10 cellular contexts compared by ENCODE assay signal in the genomic region with DNA sequence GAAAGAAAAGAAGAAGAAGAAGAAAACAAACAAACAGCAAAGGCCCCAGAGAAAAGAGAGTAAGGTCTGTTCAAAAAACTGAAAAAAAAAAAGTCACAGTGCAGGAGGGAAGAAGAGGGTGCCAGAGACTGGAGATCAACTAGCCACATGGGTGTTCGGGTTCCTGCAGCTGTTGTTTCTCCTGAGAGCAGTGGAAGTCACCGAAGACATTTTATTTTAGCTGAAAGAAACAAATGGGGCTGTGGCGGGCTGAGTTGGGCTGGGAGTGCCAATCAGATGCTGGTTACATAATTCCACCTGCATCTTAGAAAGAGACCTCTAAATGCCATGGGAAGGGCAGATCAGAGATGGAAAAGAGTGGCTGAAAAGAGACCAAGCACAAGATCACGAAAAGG. TPM values are rescaled to one million over a fixed set of nuclear protein-coding genes. Genes with fewer than 3 reads are reported as not detected.
DNase-seq lines count a peak whose midpoint lies in the region; ATAC-seq, FAIRE-seq and TF ChIP-seq lines count a peak whose summit lies in the region.
"Had no signal": no experiment of that assay in that cellular context is flagged by ENCODE, and none has a peak within 500 bp of the region (broad histone marks: within the 10 kb centered on the region; RNA-seq: fewer than 3 reads in every experiment).

No MANE protein-coding gene starts in this region.

- H2AK5ac ChIP-seq in trophoblast cell (ENCODE audit: low read length): no peak overlapping the region

- no peak overlapping the region for H4K12ac ChIP-seq in trophoblast cell (ENCODE audit: low read depth, low read length)

- peaks cover 95% of the 10 kb centered on the region for H3K4me1 ChIP-seq in BLaER1
- H3K4me1 ChIP-seq in endothelial cell of umbilical vein (ENCODE audit: control insufficient read depth, extremely low read depth, insufficient read depth, low read length): peaks cover 41% of the 10 kb centered on the region
- peaks cover 61 to 74% of the 10 kb centered on the region in 2 experiments for H3K4me1 ChIP-seq in trophoblast cell (ENCODE audit: control insufficient read depth in 1 of 2, insufficient read depth in 2 of 2, low read length in 2 of 2)

- H3K27ac ChIP-seq in BLaER1: peak overlapping the region; percentile 82
- peak overlapping the region; percentile 95 for H3K27ac ChIP-seq in RWPE1
- no peak overlapping the region for H3K27ac ChIP-seq in endothelial cell of umbilical vein (ENCODE audit: insufficient read depth, low read depth, low read length)
- H3K27ac ChIP-seq in trophoblast cell (ENCODE audit: low read depth, low read length): no peak overlapping the region

- peak; percentile 56 for FAIRE-seq in endothelial cell of umbilical vein (lab: Jason Lieb, UNC)

- H2BK120ac ChIP-seq in trophoblast cell (ENCODE audit: insufficient read depth, low read length, poor library complexity): no peak overlapping the region

- TF ChIP-seq POLR2A in endothelial cell of umbilical vein (IDR thresholded peaks at IDR 0.05; ENCODE audit: low read depth, low read length): no peak

- no peak overlapping the region for H3K18ac ChIP-seq in trophoblast cell (ENCODE audit: low read length)

- no CpG with 5 or more reads among the region's 4 CpGs for WGBS in trophoblast cell (ENCODE audit: extremely low coverage, insufficient coverage, insufficient read length)

- no peak overlapping the region for H2BK12ac ChIP-seq in trophoblast cell (ENCODE audit: low read length)

- no peak overlapping the region for H3K23ac ChIP-seq in trophoblast cell (ENCODE audit: low read length)

- no peak overlapping the region; the same call in 1 of the 2 replicates for H3K4me3 ChIP-seq in BLaER1
- no peak overlapping the region for H3K4me3 ChIP-seq in endothelial cell of umbilical vein (replicated peaks in 1 of 3; ENCODE audit: insufficient read depth in 1 of 3, low read depth in 1 of 3, low read length in 3 of 3)
- no peak overlapping the region for H3K4me3 ChIP-seq in trophoblast cell (ENCODE audit: low read depth, low read length)

- H4K20me1 ChIP-seq in BLaER1 (peaks cover 20% of the 10 kb centered on the region; the same call in 1 of the 2 replicates), endothelial cell of umbilical vein (replicated peaks; ENCODE audit: control insufficient read depth, extremely low read depth, insufficient read depth, low read length) (peaks cover 2% of the 10 kb centered on the region)

- no TSS peak for BruUV-seq in endothelial cell of umbilical vein (replicated peaks; lab: Mats Ljungman, UMichigan)

- ATAC-seq in HG03045 (IDR thresholded peaks at IDR 0.05; ENCODE audit: unreplicated experiment): no peak
- no peak for ATAC-seq in HG03457 (IDR thresholded peaks at IDR 0.05; ENCODE audit: unreplicated experiment)

- intact Hi-C loops in endothelial cell of umbilical vein (cut with micrococcal nuclease): no loop called here

- no peak overlapping the region for H2BK5ac ChIP-seq in trophoblast cell (ENCODE audit: low read depth, low read length, poor library complexity)

- H3K79me2 ChIP-seq in endothelial cell of umbilical vein (ENCODE audit: control insufficient read depth, insufficient read depth, low read length): peaks cover 99% of the 10 kb centered on the region
- peaks cover 55% of the 10 kb centered on the region for H3K79me2 ChIP-seq in trophoblast cell (ENCODE audit: control insufficient read depth, insufficient read depth, low read length, poor library complexity)

- DNase-seq in RWPE1 (ENCODE audit: low spot score) (no peak), endothelial cell of umbilical vein (ENCODE audit: low read depth, low spot score) (no peak), trophoblast cell (no peak), KG1 (lab: John Stamatoyannopoulos, UW) (no peak), HT-29 (ENCODE audit: low spot score) (no peak)
- DNase-seq: activated CD4-positive, alpha-beta T cell treated with anti-CD3 and anti-CD28 coated beads, Interleukin-2, amount 50 U/mL, for 4 hours; amniotic stem cell had no signal

- H3K4ac ChIP-seq in trophoblast cell (ENCODE audit: low read depth, low read length): peak overlapping the region; percentile 71

- POLR2A ChIA-PET in RWPE1 (lab: Yijun Ruan, JAX; ENCODE audit: low non-redundant PET) (no interaction called here), endothelial cell of umbilical vein (lab: Charles Lee) (no interaction called here)

- CTCF ChIA-PET in RWPE1 (lab: Yijun Ruan, JAX): interaction anchor here (0.6 kb wide), 1 partner anchor 12 kb away, joined by 5 read pairs; no protein-coding TSS in a partner anchor
- CTCF ChIA-PET in endothelial cell of umbilical vein (lab: Charles Lee): interaction anchor here (0.6 to 1.5 kb wide), 3 partner anchors 14 to 157 kb away, joined by 3 to 4 read pairs (median 4); no protein-coding TSS in a partner anchor

- H3K14ac ChIP-seq in trophoblast cell (ENCODE audit: low read length): no peak overlapping the region

- H3K36me3 ChIP-seq in BLaER1: peaks cover 15% of the 10 kb centered on the region; the same call in 1 of the 2 replicates
- H3K36me3 ChIP-seq in endothelial cell of umbilical vein (ENCODE audit: control insufficient read depth in 2 of 2, extremely low read depth in 1 of 2, insufficient read depth in 2 of 2, low read length in 2 of 2): peaks cover 0 to 16% of the 10 kb centered on the region in 2 experiments
- peaks cover 8 to 27% of the 10 kb centered on the region in 2 experiments for H3K36me3 ChIP-seq in trophoblast cell (ENCODE audit: control insufficient read depth in 1 of 2, insufficient read depth in 2 of 2, low read length in 2 of 2)

- no peak overlapping the region for H4K8ac ChIP-seq in trophoblast cell (ENCODE audit: low read depth, low read length)

- no peaks in the 10 kb centered on the region for H3K9me3 ChIP-seq in BLaER1
- no peaks in the 10 kb centered on the region for H3K9me3 ChIP-seq in endothelial cell of umbilical vein (replicated peaks; ENCODE audit: control insufficient read depth, insufficient read depth, low read length)
- no peaks in the 10 kb centered on the region for H3K9me3 ChIP-seq in trophoblast cell (ENCODE audit: insufficient read depth, low read depth, low read length)

- H3K4me2 ChIP-seq in BLaER1 (peak overlapping the region; percentile 95), endothelial cell of umbilical vein (ENCODE audit: insufficient read depth, low read length) (no peak overlapping the region), trophoblast cell (ENCODE audit: low read length) (no peak overlapping the region)

- no peak overlapping the region for H2AFZ ChIP-seq in endothelial cell of umbilical vein (ENCODE audit: low read depth, low read length)
- no peak overlapping the region for H2AFZ ChIP-seq in trophoblast cell (ENCODE audit: insufficient read depth, low read length, poor library complexity)

- peak overlapping the region; percentile 64; the same call in 1 of the 2 replicates for H3K9ac ChIP-seq in BLaER1
- no peak overlapping the region for H3K9ac ChIP-seq in endothelial cell of umbilical vein (replicated peaks; ENCODE audit: extremely low read depth, insufficient read depth, low read length)
- H3K9ac ChIP-seq in trophoblast cell (ENCODE audit: low read length): no peak overlapping the region

- H3K9me1 ChIP-seq in endothelial cell of umbilical vein (replicated peaks; ENCODE audit: control insufficient read depth, extremely low read depth, insufficient read depth, low read length): no peaks in the 10 kb centered on the region

- H3K27me3 ChIP-seq in BLaER1 (no peaks in the 10 kb centered on the region), endothelial cell of umbilical vein (ENCODE audit: control insufficient read depth in 2 of 2, insufficient read depth in 2 of 2, low read length in 2 of 2) (no peaks in the 10 kb centered on the region), trophoblast cell (ENCODE audit: insufficient read depth, low read length) (no peaks in the 10 kb centered on the region)

- dilution Hi-C loops in endothelial cell of umbilical vein (cut with MboI; ENCODE audit: extremely low pct_ligation_motif_present, low sequenced_read_pairs): no loop called here

- TF ChIP-seq CTCF in RWPE1 (conservative IDR thresholded peaks at IDR 0.05; ENCODE audit: low read depth) (no peak), endothelial cell of umbilical vein (IDR thresholded peaks at IDR 0.05; ENCODE audit: extremely low read depth in 1 of 2, insufficient read depth in 1 of 2, low read depth in 1 of 2, low read length in 2 of 2) (no peak)

- H4K91ac ChIP-seq in trophoblast cell (ENCODE audit: low read depth, low read length): no peak overlapping the region

- H3K79me1 ChIP-seq in trophoblast cell (ENCODE audit: low read length): peaks cover 28% of the 10 kb centered on the region

TF ChIP-seq in endothelial cell of umbilical vein, 7 proteins besides CTCF, POLR2A, EP300 and RAD21:
- no peak for TF ChIP-seq EZH2 (IDR thresholded peaks at IDR 0.05; ENCODE audit: borderline replicate concordance, low read depth, low read length, severe bottlenecking)
- no peak for TF ChIP-seq MYC (IDR thresholded peaks at IDR 0.05; ENCODE audit: low read depth, low read length)
- TF ChIP-seq GATA2 (IDR thresholded peaks at IDR 0.05; ENCODE audit: insufficient read depth, insufficient read length, low read depth, low read length): no peak
- no peak for TF ChIP-seq POLR2AphosphoS5 (IDR thresholded peaks at IDR 0.05; ENCODE audit: insufficient read depth, low read depth, low read length)
- TF ChIP-seq JUN (IDR thresholded peaks at IDR 0.05; ENCODE audit: borderline replicate concordance, insufficient read depth, insufficient read length, low read depth): no peak
- TF ChIP-seq, protein P1, sequence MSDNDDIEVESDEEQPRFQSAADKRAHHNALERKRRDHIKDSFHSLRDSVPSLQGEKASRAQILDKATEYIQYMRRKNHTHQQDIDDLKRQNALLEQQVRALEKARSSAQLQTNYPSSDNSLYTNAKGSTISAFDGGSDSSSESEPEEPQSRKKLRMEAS (IDR thresholded peaks at IDR 0.05; ENCODE audit: insufficient read depth, insufficient read length): no peak
- TF ChIP-seq FOS (IDR thresholded peaks at IDR 0.05; ENCODE audit: borderline replicate concordance, insufficient read depth, low read length): no peak

RNA-seq across cellular contexts. Expression of gene ACTN1, which starts 33.9 kb away (rescaled TPM):
- 442 and 443 TPM in 2 replicates for total RNA-seq in endothelial cell of umbilical vein
- polyA plus RNA-seq in endothelial cell of umbilical vein: 463 and 633 TPM in 2 replicates
- polyA plus RNA-seq in endothelial cell of umbilical vein (2011; cell fraction: cytosol; rRNA removed): 379 and 382 TPM in 2 replicates
- polyA plus RNA-seq in endothelial cell of umbilical vein (2011; cell fraction: nucleus; rRNA removed): 777 and 896 TPM in 2 replicates
- polyA plus RNA-seq in endothelial cell of umbilical vein (2012): 398 and 442 TPM in 2 replicates
- 744 and 789 TPM in 2 replicates for polyA minus RNA-seq in endothelial cell of umbilical vein
- 104 TPM for polyA minus RNA-seq in endothelial cell of umbilical vein (2011; cell fraction: cytosol; rRNA and poly(A)+ RNA removed)
- 424 and 544 TPM in 2 replicates for polyA minus RNA-seq in endothelial cell of umbilical vein (2011; cell fraction: nucleus; rRNA and poly(A)+ RNA removed)
- polyA plus RNA-seq in trophoblast cell (2013): 427 and 440 TPM in 2 replicates
- total RNA-seq in HT-29 (2014; rRNA removed; shearing (Covaris generic)): 104 and 115 TPM in 2 replicates

Comparison
In these comparisons a context has a peak if more than half of its experiments do, and no peak if none do; other contexts are left out.
1. H3K27ac ChIP-seq: peak in BLaER1 (single experiment) and RWPE1 (single experiment); none in endothelial cell of umbilical vein (single experiment) and trophoblast cell (single experiment).